In the genomic region with DNA sequence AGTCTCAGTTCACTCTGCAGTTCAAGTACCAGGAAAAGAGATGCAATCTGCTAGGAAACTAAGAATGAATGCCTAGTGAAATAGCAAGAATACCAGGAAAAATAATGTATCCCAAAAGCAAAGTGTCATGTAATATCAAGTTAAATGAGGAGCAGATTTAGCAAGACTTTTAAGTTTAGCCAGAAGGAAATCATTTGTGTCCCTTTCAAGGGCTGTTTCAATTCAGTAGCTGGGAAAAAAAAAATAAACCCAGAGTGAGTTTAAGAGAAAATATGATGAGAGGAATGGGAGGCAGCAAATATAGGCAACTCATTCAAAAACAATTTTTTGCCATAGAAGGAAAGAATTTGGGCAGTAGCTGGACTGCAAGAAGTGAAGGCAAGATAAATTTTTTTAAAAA, we compare ENCODE assay signal across 24 cellular contexts.
"Had no signal": no experiment of that assay in that cellular context is flagged by ENCODE, and none has a peak within 500 bp of the region (broad histone marks: within the 10 kb centered on the region; RNA-seq: fewer than 3 reads in every experiment).

No MANE protein-coding gene starts in this region.

- H2AFZ ChIP-seq: neural progenitor cell had no signal

- H3K27me3 Mint-ChIP-seq: activated T-cell treated with anti-CD3 and anti-CD28 coated beads, Interleukin-2, amount 50 U/mL, for 24 hours; dendritic cell treated with granulocyte-macrophage colony-stimulating factor and Interleukin-4, amounts not matched to agents 40 ng/mL and 50 ng/mL, for 4 days; naive B cell had no signal

- H3K27ac ChIP-seq: ascending aorta, esophagus muscularis mucosa, neural progenitor cell, ovary, psoas muscle, skin epidermis, tibial artery had no signal

- H3K27me3 ChIP-seq: ascending aorta, esophagus muscularis mucosa, neural progenitor cell, ovary, tibial artery had no signal

- H3K4me3 ChIP-seq: ascending aorta, esophagus muscularis mucosa, mucosa of descending colon, neural progenitor cell, ovary, psoas muscle, skin epidermis, tibial artery had no signal

- DNase-seq: activated CD4-positive, alpha-beta T cell treated with anti-CD3 and anti-CD28 coated beads for 48 hours; activated CD4-positive, CD25-positive, alpha-beta regulatory T cell; activated CD8-positive, alpha-beta T cell treated with anti-CD3 and anti-CD28 coated beads, Interleukin-2, amount 10 ng/mL, durations not matched to agents 7 days and 5 days; activated naive CD4-positive, alpha-beta T cell treated with anti-CD3 and anti-CD28 coated beads for 36 hours; activated T-cell treated with anti-CD3 and anti-CD28 coated beads, Interleukin-2, amount 50 U/mL, for 24 hours; cerebellar nuclear complex; effector memory CD4-positive, alpha-beta T cell; foreskin fibroblast; left cardiac atrium; mesenchymal stem cell; mucosa of descending colon; naive B cell; ovary; psoas muscle; right cardiac atrium; stimulated activated naive CD8-positive, alpha-beta T cell treated with anti-CD3 and anti-CD28 coated beads, Interleukin-15, Interleukin-2, amounts not matched to agents 100 U/mL and 50 U/mL, for 24 hours; substantia nigra; tibial artery had no signal

- H3K4me1 ChIP-seq: ascending aorta had no signal

- H3K4me2 ChIP-seq: neural progenitor cell had no signal

- H3K36me3 Mint-ChIP-seq: naive B cell, neural progenitor cell had no signal

- H3K4me3 Mint-ChIP-seq: activated CD8-positive, alpha-beta T cell treated with anti-CD3 and anti-CD28 coated beads, Interleukin-2, amount 10 ng/mL, durations not matched to agents 7 days and 5 days; activated naive CD4-positive, alpha-beta T cell treated with anti-CD3 and anti-CD28 coated beads for 36 hours; activated T-cell treated with anti-CD3 and anti-CD28 coated beads, Interleukin-2, amount 50 U/mL, for 24 hours; dendritic cell treated with granulocyte-macrophage colony-stimulating factor and Interleukin-4, amounts not matched to agents 40 ng/mL and 50 ng/mL, for 4 days; naive B cell; neural progenitor cell had no signal

- H3K27ac Mint-ChIP-seq: activated CD8-positive, alpha-beta T cell treated with anti-CD3 and anti-CD28 coated beads, Interleukin-2, amount 10 ng/mL, durations not matched to agents 7 days and 5 days; activated naive CD4-positive, alpha-beta T cell treated with anti-CD3 and anti-CD28 coated beads for 36 hours; activated T-cell treated with anti-CD3 and anti-CD28 coated beads, Interleukin-2, amount 50 U/mL, for 24 hours; activated T-helper 2 cell treated with anti-CD3 and anti-CD28 coated beads, Interferon-gamma antibody, Interleukin-2, Interleukin-4, amounts not matched to agents 10 μg/mL and 5 μg/mL and 100 μg/mL, durations not matched to agents 14 hours and 24 hours and 36 hours; dendritic cell treated with granulocyte-macrophage colony-stimulating factor and Interleukin-4, amounts not matched to agents 40 ng/mL and 50 ng/mL, for 4 days; neural progenitor cell had no signal

- H3K9me3 ChIP-seq: ascending aorta, esophagus muscularis mucosa, mucosa of descending colon, ovary, psoas muscle, tibial artery had no signal

- H3K4me1 Mint-ChIP-seq: naive B cell had no signal

- H3K36me3 ChIP-seq: ascending aorta, esophagus muscularis mucosa, neural progenitor cell, ovary, tibial artery had no signal

- H3K9ac ChIP-seq: neural progenitor cell had no signal

- H3K9me3 Mint-ChIP-seq: dendritic cell treated with granulocyte-macrophage colony-stimulating factor and Interleukin-4, amounts not matched to agents 40 ng/mL and 50 ng/mL, for 4 days; neural progenitor cell had no signal

- ATAC-seq: activated CD8-positive, alpha-beta T cell treated with anti-CD3 and anti-CD28 coated beads, Interleukin-2, amount 10 ng/mL, durations not matched to agents 7 days and 5 days; left cardiac atrium; mucosa of descending colon; psoas muscle; right cardiac atrium; stimulated activated naive CD8-positive, alpha-beta T cell treated with anti-CD3 and anti-CD28 coated beads, Interleukin-15, Interleukin-2, amounts not matched to agents 100 U/mL and 50 U/mL, for 24 hours had no signal
